1 cellular context compared by ENCODE assay signal in genomic region chr7:100835903-100836811, GRCh38.
TF ChIP-seq lines count a peak whose summit lies in the region.

No MANE protein-coding gene starts in this region.

TF ChIP-seq in H1, 55 proteins besides CTCF, POLR2A, EP300 and RAD21:
- 0 out of 2 replicates have a peak, but pooled peaks have one; percentile 58 for TF ChIP-seq RBBP5 (IDR thresholded peaks at IDR 0.05; ENCODE audit: borderline replicate concordance, low read depth, low read length)
- TF ChIP-seq EGR1 (IDR thresholded peaks at IDR 0.05; ENCODE audit: borderline replicate concordance, low read depth, low read length), result peak; percentile 52; the same call in 1 of the 2 replicates
- peak; percentile 75 for TF ChIP-seq TBP (IDR thresholded peaks at IDR 0.05; ENCODE audit: low read depth, low read length)
- no peak for TF ChIP-seq EZH2 (IDR thresholded peaks at IDR 0.05; ENCODE audit: low read depth, low read length, severe bottlenecking)
- peak; percentile 94 for TF ChIP-seq TEAD4 (IDR thresholded peaks at IDR 0.05; ENCODE audit: low read depth, low read length)
- peak; percentile 82 for TF ChIP-seq MAFK (IDR thresholded peaks at IDR 0.05; ENCODE audit: low read depth, low read length)
- TF ChIP-seq CEBPB (IDR thresholded peaks at IDR 0.05; ENCODE audit: low read depth, low read length), result no peak
- peak; percentile 67 for TF ChIP-seq TAF7 (optimal IDR thresholded peaks at IDR 0.05; ENCODE audit: borderline replicate concordance, low read depth, low read length)
- no peak for TF ChIP-seq CHD1 (IDR thresholded peaks at IDR 0.05; ENCODE audit: low read depth, low read length)
- TF ChIP-seq USF2 (IDR thresholded peaks at IDR 0.05; ENCODE audit: low read length), result 0 out of 2 replicates have a peak, but pooled peaks have one; percentile 5
- TF ChIP-seq SIN3A (conservative IDR thresholded peaks at IDR 0.05 in 1 of 2, IDR thresholded peaks at IDR 0.05 in 1 of 2; ENCODE audit: low read depth in 1 of 2, low read length in 2 of 2), result peak in 1 of 2 experiments; percentile 92; a peak in 2 of 4 replicates
- peak; percentile 74 for TF ChIP-seq CREB1 (IDR thresholded peaks at IDR 0.05)
- peak in 1 of 2 experiments; percentile 63; a peak in 1 of 4 replicates for TF ChIP-seq HDAC2 (IDR thresholded peaks at IDR 0.05; ENCODE audit: borderline replicate concordance in 1 of 2, low read depth in 2 of 2, low read length in 2 of 2)
- TF ChIP-seq JUND (IDR thresholded peaks at IDR 0.05; ENCODE audit: low read length), result peak; percentile 85
- TF ChIP-seq MAX (IDR thresholded peaks at IDR 0.05), result peak; percentile 65
- TF ChIP-seq JUN (IDR thresholded peaks at IDR 0.05; ENCODE audit: low read depth, low read length), result peak; percentile 78; the same call in 1 of the 2 replicates
- peak; percentile 55 for TF ChIP-seq POLR2AphosphoS5 (IDR thresholded peaks at IDR 0.05; ENCODE audit: low read depth, low read length)
- TF ChIP-seq ATF2 (IDR thresholded peaks at IDR 0.05; ENCODE audit: low read length), result peak; percentile 94
- 0 out of 2 replicates have a peak, but pooled peaks have one; percentile 12 for TF ChIP-seq BACH1 (IDR thresholded peaks at IDR 0.05; ENCODE audit: low read length)
- peak; percentile 47 for TF ChIP-seq NANOG (IDR thresholded peaks at IDR 0.05; ENCODE audit: insufficient read depth, low read depth, low read length, poor library complexity, severe bottlenecking)
- peak; percentile 27 for TF ChIP-seq TAF1 (IDR thresholded peaks at IDR 0.05; ENCODE audit: low read depth, low read length)
- TF ChIP-seq RXRA (IDR thresholded peaks at IDR 0.05; ENCODE audit: insufficient read depth, low read depth, low read length), result no peak
- TF ChIP-seq YY1 (IDR thresholded peaks at IDR 0.05; ENCODE audit: low read depth, low read length), result peak; percentile 57; the same call in 1 of the 2 replicates
- TF ChIP-seq CHD2 (IDR thresholded peaks at IDR 0.05; ENCODE audit: low read length), result no peak
